Comparison of ENCODE assay signal across 1 cellular context in the genomic region with DNA sequence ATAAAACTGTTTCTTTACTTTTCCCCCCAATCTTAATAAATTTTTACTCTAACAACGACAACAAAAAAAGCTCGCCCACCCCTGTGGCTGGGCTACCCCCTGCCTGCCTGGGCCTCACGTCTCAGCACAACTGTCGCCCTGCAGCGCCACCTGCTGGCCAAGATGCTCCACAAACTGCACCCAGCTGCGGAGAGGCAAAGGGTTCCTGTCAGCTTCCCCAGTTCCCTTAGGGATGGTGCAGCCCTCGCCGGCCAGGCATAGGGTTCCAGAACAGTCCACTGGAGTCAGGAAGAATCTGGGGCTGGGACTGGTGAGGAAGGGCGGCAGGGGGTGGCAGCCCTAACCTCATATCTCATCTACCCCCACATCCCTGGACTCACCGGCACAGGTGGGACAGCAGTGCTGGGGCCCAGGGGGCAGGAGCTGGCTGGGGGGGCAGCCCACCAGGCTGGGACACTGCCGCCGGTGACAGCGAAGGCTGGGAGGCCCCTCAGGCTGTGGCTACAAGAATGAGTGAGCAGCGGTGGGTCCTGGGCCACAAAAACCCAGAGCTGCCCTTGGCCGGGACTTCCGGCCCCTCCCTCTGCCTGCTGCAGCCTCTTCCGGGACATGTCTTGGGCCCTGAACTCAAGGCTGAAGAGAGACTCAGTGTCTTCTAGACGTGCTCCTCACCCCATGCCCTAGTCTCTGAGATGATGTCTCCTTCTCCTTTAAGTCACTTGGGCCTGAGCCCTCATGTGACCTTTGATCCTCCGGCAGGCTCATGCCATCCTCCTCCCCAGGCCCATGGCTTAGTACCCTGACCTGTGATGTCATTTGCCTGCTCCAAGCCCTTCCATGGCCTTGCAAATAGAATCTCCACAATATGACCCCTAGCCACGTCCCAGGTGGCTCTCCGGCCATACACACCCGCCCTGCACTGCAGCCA.
A peak's percentile ranks its signal among the peaks of the same experiment; 100 is the strongest.
TF ChIP-seq lines count a peak whose summit lies in the region.

No MANE protein-coding gene starts in this region.

TF ChIP-seq in K562, 482 proteins besides CTCF, POLR2A, EP300 and RAD21 (continued from another document and continues in another):
- TF ChIP-seq, protein P1, sequence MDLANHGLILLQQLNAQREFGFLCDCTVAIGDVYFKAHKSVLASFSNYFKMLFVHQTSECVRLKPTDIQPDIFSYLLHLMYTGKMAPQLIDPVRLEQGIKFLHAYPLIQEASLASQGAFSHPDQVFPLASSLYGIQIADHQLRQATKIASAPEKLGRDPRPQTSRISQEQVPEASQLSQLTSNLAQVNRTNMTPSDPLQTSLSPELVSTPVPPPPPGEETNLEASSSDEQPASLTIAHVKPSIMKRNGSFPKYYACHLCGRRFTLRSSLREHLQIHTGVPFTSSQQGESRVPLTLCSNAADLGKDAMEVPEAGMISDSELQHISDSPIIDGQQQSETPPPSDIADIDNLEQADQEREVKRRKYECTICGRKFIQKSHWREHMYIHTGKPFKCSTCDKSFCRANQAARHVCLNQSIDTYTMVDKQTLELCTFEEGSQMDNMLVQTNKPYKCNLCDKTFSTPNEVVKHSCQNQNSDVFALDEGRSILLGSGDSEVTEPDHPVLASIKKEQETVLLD (IDR thresholded peaks at IDR 0.05), result no peak
- TF ChIP-seq STAT5B (CRISPR knock-in tag; IDR thresholded peaks at IDR 0.05) (no peak), CCAR2 (IDR thresholded peaks at IDR 0.05; ENCODE audit: low read depth, low read length) (no peak), NUFIP1 (IDR thresholded peaks at IDR 0.05; ENCODE audit: partially characterized antibody) (no peak), ZNF408 (CRISPR knock-in tag; IDR thresholded peaks at IDR 0.05; ENCODE audit: low read depth) (no peak), TARDBP (IDR thresholded peaks at IDR 0.05) (no peak), MCM5 (IDR thresholded peaks at IDR 0.05; ENCODE audit: low read depth) (no peak), ZNF143 (CRISPR knock-in tag; IDR thresholded peaks at IDR 0.05) (no peak), GABPB1 (CRISPR knock-in tag; IDR thresholded peaks at IDR 0.05) (peak; percentile 41; the same call in 1 of the 2 replicates), RFX5 (IDR thresholded peaks at IDR 0.05; ENCODE audit: low read depth, low read length) (no peak), ZNF696 (CRISPR knock-in tag; conservative IDR thresholded peaks at IDR 0.05) (no peak), LARP7 (IDR thresholded peaks at IDR 0.05) (no peak), SPI1 (IDR thresholded peaks at IDR 0.05; ENCODE audit: borderline replicate concordance, low read depth, low read length) (no peak), MCM2 (IDR thresholded peaks at IDR 0.05; ENCODE audit: low read depth) (no peak), ZNF282 (CRISPR knock-in tag; IDR thresholded peaks at IDR 0.05) (no peak), MAZ (CRISPR knock-in tag; conservative IDR thresholded peaks at IDR 0.05 in 1 of 2, IDR thresholded peaks at IDR 0.05 in 1 of 2) (peak; percentile 27 to 80; a peak in 2 of 4 replicates), ZNF717 (CRISPR knock-in tag; IDR thresholded peaks at IDR 0.05) (no peak), SMC3 (conservative IDR thresholded peaks at IDR 0.05; ENCODE audit: insufficient read depth, low read depth, low read length) (peak; percentile 96), DACH1 (IDR thresholded peaks at IDR 0.05; ENCODE audit: partially characterized antibody) (peak; percentile 42), CBFA2T3 (IDR thresholded peaks at IDR 0.05) (0 out of 2 replicates have a peak, but pooled peaks have one; percentile 7), FOXA1 (IDR thresholded peaks at IDR 0.05; ENCODE audit: borderline replicate concordance) (no peak), TBP (optimal IDR thresholded peaks at IDR 0.05; ENCODE audit: low read depth, low read length) (no peak), BRD4 (IDR thresholded peaks at IDR 0.05) (no peak), SAFB2 (IDR thresholded peaks at IDR 0.05; ENCODE audit: borderline replicate concordance, low read depth, low read length, severe bottlenecking) (no peak), ILF3 (IDR thresholded peaks at IDR 0.05; ENCODE audit: borderline replicate concordance) (no peak), COPS2 (conservative IDR thresholded peaks at IDR 0.05) (no peak), SREBF1 (IDR thresholded peaks at IDR 0.05; ENCODE audit: borderline replicate concordance, low read depth, low read length) (no peak), CEBPG (CRISPR knock-in tag; IDR thresholded peaks at IDR 0.05) (no peak), CEBPG (tag; conservative IDR thresholded peaks at IDR 0.05 in 1 of 2, IDR thresholded peaks at IDR 0.05 in 1 of 2) (no peak), U2AF2 (optimal IDR thresholded peaks at IDR 0.05; ENCODE audit: low read depth, low read length) (no peak), TOE1 (IDR thresholded peaks at IDR 0.05; ENCODE audit: borderline replicate concordance) (peak; percentile 48; the same call in 1 of the 2 replicates), TOE1 (CRISPR knock-in tag; IDR thresholded peaks at IDR 0.05; ENCODE audit: borderline replicate concordance, low read depth) (no peak), BCL6 (CRISPR knock-in tag; IDR thresholded peaks at IDR 0.05) (no peak), DPF2 (IDR thresholded peaks at IDR 0.05) (peak; percentile 40; the same call in 1 of the 2 replicates), NCOA2 (IDR thresholded peaks at IDR 0.05; ENCODE audit: partially characterized antibody in 2 of 2) (no peak), ZBTB17 (CRISPR knock-in tag; IDR thresholded peaks at IDR 0.05) (no peak)
- TF ChIP-seq, protein P2, sequence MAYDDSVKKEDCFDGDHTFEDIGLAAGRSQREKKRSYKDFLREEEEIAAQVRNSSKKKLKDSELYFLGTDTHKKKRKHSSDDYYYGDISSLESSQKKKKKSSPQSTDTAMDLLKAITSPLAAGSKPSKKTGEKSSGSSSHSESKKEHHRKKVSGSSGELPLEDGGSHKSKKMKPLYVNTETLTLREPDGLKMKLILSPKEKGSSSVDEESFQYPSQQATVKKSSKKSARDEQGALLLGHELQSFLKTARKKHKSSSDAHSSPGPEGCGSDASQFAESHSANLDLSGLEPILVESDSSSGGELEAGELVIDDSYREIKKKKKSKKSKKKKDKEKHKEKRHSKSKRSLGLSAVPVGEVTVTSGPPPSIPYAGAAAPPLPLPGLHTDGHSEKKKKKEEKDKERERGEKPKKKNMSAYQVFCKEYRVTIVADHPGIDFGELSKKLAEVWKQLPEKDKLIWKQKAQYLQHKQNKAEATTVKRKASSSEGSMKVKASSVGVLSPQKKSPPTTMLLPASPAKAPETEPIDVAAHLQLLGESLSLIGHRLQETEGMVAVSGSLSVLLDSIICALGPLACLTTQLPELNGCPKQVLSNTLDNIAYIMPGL (CRISPR knock-in tag; IDR thresholded peaks at IDR 0.05), result no peak
- TF ChIP-seq, protein P3, sequence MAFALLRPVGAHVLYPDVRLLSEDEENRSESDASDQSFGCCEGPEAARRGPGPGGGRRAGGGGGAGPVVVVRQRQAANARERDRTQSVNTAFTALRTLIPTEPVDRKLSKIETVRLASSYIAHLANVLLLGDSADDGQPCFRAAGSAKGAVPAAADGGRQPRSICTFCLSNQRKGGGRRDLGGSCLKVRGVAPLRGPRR (CRISPR knock-in tag; IDR thresholded peaks at IDR 0.05), result no peak
- TF ChIP-seq, protein P4, sequence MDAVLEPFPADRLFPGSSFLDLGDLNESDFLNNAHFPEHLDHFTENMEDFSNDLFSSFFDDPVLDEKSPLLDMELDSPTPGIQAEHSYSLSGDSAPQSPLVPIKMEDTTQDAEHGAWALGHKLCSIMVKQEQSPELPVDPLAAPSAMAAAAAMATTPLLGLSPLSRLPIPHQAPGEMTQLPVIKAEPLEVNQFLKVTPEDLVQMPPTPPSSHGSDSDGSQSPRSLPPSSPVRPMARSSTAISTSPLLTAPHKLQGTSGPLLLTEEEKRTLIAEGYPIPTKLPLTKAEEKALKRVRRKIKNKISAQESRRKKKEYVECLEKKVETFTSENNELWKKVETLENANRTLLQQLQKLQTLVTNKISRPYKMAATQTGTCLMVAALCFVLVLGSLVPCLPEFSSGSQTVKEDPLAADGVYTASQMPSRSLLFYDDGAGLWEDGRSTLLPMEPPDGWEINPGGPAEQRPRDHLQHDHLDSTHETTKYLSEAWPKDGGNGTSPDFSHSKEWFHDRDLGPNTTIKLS (IDR thresholded peaks at IDR 0.05; ENCODE audit: borderline replicate concordance, low read depth), result 0 out of 2 replicates have a peak, but pooled peaks have one; percentile 9
- TF ChIP-seq, protein P5, sequence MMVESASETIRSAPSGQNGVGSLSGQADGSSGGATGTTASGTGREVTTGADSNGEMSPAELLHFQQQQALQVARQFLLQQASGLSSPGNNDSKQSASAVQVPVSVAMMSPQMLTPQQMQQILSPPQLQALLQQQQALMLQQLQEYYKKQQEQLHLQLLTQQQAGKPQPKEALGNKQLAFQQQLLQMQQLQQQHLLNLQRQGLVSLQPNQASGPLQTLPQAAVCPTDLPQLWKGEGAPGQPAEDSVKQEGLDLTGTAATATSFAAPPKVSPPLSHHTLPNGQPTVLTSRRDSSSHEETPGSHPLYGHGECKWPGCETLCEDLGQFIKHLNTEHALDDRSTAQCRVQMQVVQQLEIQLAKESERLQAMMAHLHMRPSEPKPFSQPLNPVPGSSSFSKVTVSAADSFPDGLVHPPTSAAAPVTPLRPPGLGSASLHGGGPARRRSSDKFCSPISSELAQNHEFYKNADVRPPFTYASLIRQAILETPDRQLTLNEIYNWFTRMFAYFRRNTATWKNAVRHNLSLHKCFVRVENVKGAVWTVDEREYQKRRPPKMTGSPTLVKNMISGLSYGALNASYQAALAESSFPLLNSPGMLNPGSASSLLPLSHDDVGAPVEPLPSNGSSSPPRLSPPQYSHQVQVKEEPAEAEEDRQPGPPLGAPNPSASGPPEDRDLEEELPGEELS (CRISPR knock-in tag; IDR thresholded peaks at IDR 0.05; ENCODE audit: borderline replicate concordance), result no peak
- TF ChIP-seq, protein P6, sequence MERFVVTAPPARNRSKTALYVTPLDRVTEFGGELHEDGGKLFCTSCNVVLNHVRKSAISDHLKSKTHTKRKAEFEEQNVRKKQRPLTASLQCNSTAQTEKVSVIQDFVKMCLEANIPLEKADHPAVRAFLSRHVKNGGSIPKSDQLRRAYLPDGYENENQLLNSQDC (CRISPR knock-in tag; IDR thresholded peaks at IDR 0.05), result no peak
- TF ChIP-seq, protein P7, sequence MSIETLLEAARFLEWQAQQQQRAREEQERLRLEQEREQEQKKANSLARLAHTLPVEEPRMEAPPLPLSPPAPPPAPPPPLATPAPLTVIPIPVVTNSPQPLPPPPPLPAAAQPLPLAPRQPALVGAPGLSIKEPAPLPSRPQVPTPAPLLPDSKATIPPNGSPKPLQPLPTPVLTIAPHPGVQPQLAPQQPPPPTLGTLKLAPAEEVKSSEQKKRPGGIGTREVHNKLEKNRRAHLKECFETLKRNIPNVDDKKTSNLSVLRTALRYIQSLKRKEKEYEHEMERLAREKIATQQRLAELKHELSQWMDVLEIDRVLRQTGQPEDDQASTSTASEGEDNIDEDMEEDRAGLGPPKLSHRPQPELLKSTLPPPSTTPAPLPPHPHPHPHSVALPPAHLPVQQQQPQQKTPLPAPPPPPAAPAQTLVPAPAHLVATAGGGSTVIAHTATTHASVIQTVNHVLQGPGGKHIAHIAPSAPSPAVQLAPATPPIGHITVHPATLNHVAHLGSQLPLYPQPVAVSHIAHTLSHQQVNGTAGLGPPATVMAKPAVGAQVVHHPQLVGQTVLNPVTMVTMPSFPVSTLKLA (conservative IDR thresholded peaks at IDR 0.05), result no peak
- TF ChIP-seq, protein P8, sequence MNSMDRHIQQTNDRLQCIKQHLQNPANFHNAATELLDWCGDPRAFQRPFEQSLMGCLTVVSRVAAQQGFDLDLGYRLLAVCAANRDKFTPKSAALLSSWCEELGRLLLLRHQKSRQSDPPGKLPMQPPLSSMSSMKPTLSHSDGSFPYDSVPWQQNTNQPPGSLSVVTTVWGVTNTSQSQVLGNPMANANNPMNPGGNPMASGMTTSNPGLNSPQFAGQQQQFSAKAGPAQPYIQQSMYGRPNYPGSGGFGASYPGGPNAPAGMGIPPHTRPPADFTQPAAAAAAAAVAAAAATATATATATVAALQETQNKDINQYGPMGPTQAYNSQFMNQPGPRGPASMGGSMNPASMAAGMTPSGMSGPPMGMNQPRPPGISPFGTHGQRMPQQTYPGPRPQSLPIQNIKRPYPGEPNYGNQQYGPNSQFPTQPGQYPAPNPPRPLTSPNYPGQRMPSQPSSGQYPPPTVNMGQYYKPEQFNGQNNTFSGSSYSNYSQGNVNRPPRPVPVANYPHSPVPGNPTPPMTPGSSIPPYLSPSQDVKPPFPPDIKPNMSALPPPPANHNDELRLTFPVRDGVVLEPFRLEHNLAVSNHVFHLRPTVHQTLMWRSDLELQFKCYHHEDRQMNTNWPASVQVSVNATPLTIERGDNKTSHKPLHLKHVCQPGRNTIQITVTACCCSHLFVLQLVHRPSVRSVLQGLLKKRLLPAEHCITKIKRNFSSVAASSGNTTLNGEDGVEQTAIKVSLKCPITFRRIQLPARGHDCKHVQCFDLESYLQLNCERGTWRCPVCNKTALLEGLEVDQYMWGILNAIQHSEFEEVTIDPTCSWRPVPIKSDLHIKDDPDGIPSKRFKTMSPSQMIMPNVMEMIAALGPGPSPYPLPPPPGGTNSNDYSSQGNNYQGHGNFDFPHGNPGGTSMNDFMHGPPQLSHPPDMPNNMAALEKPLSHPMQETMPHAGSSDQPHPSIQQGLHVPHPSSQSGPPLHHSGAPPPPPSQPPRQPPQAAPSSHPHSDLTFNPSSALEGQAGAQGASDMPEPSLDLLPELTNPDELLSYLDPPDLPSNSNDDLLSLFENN (IDR thresholded peaks at IDR 0.05; ENCODE audit: low read depth in 2 of 2, low read length in 2 of 2), result no peak
- TF ChIP-seq, protein P9, sequence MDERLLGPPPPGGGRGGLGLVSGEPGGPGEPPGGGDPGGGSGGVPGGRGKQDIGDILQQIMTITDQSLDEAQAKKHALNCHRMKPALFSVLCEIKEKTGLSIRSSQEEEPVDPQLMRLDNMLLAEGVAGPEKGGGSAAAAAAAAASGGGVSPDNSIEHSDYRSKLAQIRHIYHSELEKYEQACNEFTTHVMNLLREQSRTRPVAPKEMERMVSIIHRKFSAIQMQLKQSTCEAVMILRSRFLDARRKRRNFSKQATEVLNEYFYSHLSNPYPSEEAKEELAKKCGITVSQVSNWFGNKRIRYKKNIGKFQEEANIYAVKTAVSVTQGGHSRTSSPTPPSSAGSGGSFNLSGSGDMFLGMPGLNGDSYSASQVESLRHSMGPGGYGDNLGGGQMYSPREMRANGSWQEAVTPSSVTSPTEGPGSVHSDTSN (CRISPR knock-in tag; IDR thresholded peaks at IDR 0.05; ENCODE audit: low read depth), result no peak
- TF ChIP-seq, protein P9 (tag; conservative IDR thresholded peaks at IDR 0.05; ENCODE audit: low read depth), result no peak
- TF ChIP-seq, protein P10, sequence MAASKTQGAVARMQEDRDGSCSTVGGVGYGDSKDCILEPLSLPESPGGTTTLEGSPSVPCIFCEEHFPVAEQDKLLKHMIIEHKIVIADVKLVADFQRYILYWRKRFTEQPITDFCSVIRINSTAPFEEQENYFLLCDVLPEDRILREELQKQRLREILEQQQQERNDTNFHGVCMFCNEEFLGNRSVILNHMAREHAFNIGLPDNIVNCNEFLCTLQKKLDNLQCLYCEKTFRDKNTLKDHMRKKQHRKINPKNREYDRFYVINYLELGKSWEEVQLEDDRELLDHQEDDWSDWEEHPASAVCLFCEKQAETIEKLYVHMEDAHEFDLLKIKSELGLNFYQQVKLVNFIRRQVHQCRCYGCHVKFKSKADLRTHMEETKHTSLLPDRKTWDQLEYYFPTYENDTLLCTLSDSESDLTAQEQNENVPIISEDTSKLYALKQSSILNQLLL (CRISPR knock-in tag; IDR thresholded peaks at IDR 0.05; ENCODE audit: borderline replicate concordance), result no peak
